ENCODE assay signal across 26 cellular contexts in the genomic region with DNA sequence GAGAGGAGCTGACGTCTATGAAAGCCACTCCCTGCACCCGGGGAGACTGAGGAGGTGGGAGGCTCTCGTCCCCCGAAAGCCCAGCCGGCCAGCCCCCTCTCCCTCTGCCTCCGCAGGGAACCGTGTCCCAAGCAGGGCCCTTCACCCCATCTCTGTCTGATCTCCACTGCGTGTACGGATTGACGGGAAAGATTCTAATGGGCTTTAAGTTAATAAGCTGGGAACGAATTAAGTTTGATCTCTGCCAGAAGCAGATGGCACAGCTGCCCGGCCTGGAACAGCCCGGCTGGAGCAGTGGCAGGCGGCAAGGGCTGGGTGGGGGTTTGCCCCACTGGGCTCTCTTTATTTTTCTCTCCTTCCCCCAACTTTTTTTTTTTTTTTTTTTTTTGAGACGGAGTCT.
"Had no signal": no experiment of that assay in that cellular context is flagged by ENCODE, and none has a peak within 500 bp of the region (broad histone marks: within the 10 kb centered on the region; RNA-seq: fewer than 3 reads in every experiment).

No MANE protein-coding gene starts in this region.

- DNase-seq: activated CD4-positive, alpha-beta T cell treated with anti-CD3 and anti-CD28 coated beads for 48 hours; activated CD4-positive, alpha-beta T cell treated with anti-CD3 and anti-CD28 coated beads, Interleukin-2, amount 50 U/mL, for 48 hours; activated CD8-positive, alpha-beta memory T cell treated with anti-CD3 and anti-CD28 coated beads for 24 hours; activated gamma-delta T cell; activated naive CD4-positive, alpha-beta T cell treated with anti-CD3 and anti-CD28 coated beads, Interleukin-2, amount 10 ng/mL, durations not matched to agents 7 days and 5 days; activated naive CD8-positive, alpha-beta T cell treated with anti-CD3 and anti-CD28 coated beads, Interleukin-2, amount 10 ng/mL, durations not matched to agents 7 days and 5 days; activated T-cell treated with anti-CD3 and anti-CD28 coated beads, Interleukin-2, amount 50 U/mL, for 1 hour; brain microvascular endothelial cell; cortex of kidney; effector memory CD8-positive, alpha-beta T cell; head of caudate nucleus; hippocampal formation; left cardiac atrium; left ventricle myocardium superior; mucosa of descending colon; retina; small intestine; stimulated activated CD4-positive, alpha-beta T cell treated with anti-CD3 and anti-CD28 coated beads, Interleukin-2, amount 100 ng/mL, for 24 hours; stimulated activated naive B cell treated with anti-CD40 and anti-IgM and Interleukin-4, amounts not matched to agents 10 μg/mL and 1 μg/mL and 100 μg/mL, for 72 hours; stomach; thyroid gland; upper lobe of left lung had no signal

- ATAC-seq: activated CD4-positive, CD25-positive, alpha-beta regulatory T cell treated with anti-CD3 and anti-CD28 coated beads, Interleukin-2, amount 50 U/mL, for 24 hours; effector memory CD8-positive, alpha-beta T cell; gastroesophageal sphincter; left cardiac atrium; left ventricle myocardium superior; mucosa of descending colon; pancreas; sciatic nerve; stimulated activated naive B cell treated with anti-CD40 and anti-IgM and Interleukin-4, amounts not matched to agents 10 μg/mL and 1 μg/mL and 100 μg/mL, for 72 hours had no signal
